8 cellular contexts compared by ENCODE assay signal in the genomic region with DNA sequence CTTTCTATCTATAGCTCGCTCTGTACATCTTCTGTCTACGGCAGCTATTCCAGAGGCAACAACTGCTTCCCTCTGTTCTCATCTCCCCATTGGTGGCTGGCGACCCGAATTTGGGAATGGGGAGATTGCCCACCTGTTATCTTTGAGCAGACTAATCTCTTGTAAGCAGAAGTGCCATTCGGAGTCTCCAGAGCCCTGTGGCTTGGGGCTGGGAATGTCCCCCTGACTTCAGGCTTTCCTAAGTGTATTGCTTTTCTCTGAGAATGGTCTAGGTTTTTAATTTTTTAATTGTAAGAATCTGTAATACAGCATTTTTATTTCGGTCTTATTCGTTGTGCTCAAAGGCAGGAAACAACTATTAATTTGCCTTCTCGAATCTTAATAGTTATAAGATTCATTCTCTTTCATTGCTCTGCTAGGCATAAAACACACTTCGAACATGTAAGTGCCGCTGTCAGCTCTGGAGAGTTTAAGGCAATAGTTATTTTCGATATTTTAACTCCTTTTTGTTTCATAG. TPM values are rescaled to one million over a fixed set of nuclear protein-coding genes. Genes with fewer than 3 reads are reported as not detected.
DNase-seq lines count a peak whose midpoint lies in the region; ATAC-seq and TF ChIP-seq lines count a peak whose summit lies in the region.

No MANE protein-coding gene starts in this region.

- peaks cover 11% of the 10 kb centered on the region; the same call in 2 of the 3 replicates for H3K4me1 Mint-ChIP-seq in GM23338
- peaks cover 22% of the 10 kb centered on the region for H3K4me1 Mint-ChIP-seq in endodermal cell
- H3K4me1 Mint-ChIP-seq in naive thymus-derived CD8-positive, alpha-beta T cell, result peaks cover 23 to 40% (median 30%) of the 10 kb centered on the region in 4 donors

- no peaks in the 10 kb centered on the region for H3K9me2 ChIP-seq in GM23338 (ENCODE audit: insufficient read depth)

- H3K9me3 ChIP-seq in OCI-LY3 (ENCODE audit: insufficient read depth, low read length) (no peaks in the 10 kb centered on the region), endodermal cell (ENCODE audit: control insufficient read depth, low read length) (peaks cover 27% of the 10 kb centered on the region)

- peak; percentile 8 for DNase-seq in EL
- DNase-seq in GM23338 (ENCODE audit: low spot score), result no peak
- no peak for DNase-seq in endodermal cell
- DNase-seq in naive thymus-derived CD8-positive, alpha-beta T cell, result no peak
- DNase-seq in foreskin melanocyte, result no peak
- DNase-seq in ecto neural progenitor cell (ENCODE audit: low spot score), result no peak
- DNase-seq in posterior vena cava (ENCODE audit: low spot score), result no peak

- H3K4me3 ChIP-seq in GM23338 (peak overlapping the region; percentile 94), OCI-LY3 (ENCODE audit: low read length) (peak overlapping the region; percentile 79), endodermal cell (ENCODE audit: low read length) (peak overlapping the region; percentile 95)

- H3K27me3 Mint-ChIP-seq in GM23338 (ENCODE audit: insufficient read depth, low read depth, poor library complexity) (peaks cover 5% of the 10 kb centered on the region), endodermal cell (ENCODE audit: insufficient read depth) (no peaks in the 10 kb centered on the region)
- peaks cover 0 to 2% (median 0%) of the 10 kb centered on the region in 5 donors for H3K27me3 Mint-ChIP-seq in naive thymus-derived CD8-positive, alpha-beta T cell

- H3K4me3 Mint-ChIP-seq in GM23338 (peak overlapping the region; percentile 92), endodermal cell (peak overlapping the region; percentile 82)
- H3K4me3 Mint-ChIP-seq in naive thymus-derived CD8-positive, alpha-beta T cell, result peak overlapping the region; percentile 90 to 100 (median 95)

- peaks cover 21% of the 10 kb centered on the region; the same call in 2 of the 3 replicates for H3K36me3 Mint-ChIP-seq in GM23338 (ENCODE audit: low read depth)
- H3K36me3 Mint-ChIP-seq in endodermal cell (ENCODE audit: low read depth), result peaks cover 34% of the 10 kb centered on the region
- H3K36me3 Mint-ChIP-seq in naive thymus-derived CD8-positive, alpha-beta T cell, result peaks cover 3 to 32% (median 23%) of the 10 kb centered on the region in 3 donors

- H3K79me2 ChIP-seq in GM23338 (replicated peaks; ENCODE audit: insufficient read depth) (no peaks in the 10 kb centered on the region), OCI-LY3 (ENCODE audit: low read length) (no peaks in the 10 kb centered on the region)

- H3K4me2 ChIP-seq in GM23338 (peak overlapping the region; percentile 94), OCI-LY3 (ENCODE audit: low read length) (peak overlapping the region; percentile 89)

- H3K36me3 ChIP-seq in GM23338 (ENCODE audit: insufficient read depth), result 0 out of 2 replicates have a peak, but pooled peaks cover 4% of the 10 kb centered on the region
- no peaks in the 10 kb centered on the region for H3K36me3 ChIP-seq in OCI-LY3 (replicated peaks; ENCODE audit: low read depth, low read length)
- H3K36me3 ChIP-seq in endodermal cell (ENCODE audit: control insufficient read depth, insufficient read depth, low read length), result peaks cover 33% of the 10 kb centered on the region

- H4K20me1 ChIP-seq in GM23338 (replicated peaks; ENCODE audit: insufficient read depth), result no peaks in the 10 kb centered on the region
- no peaks in the 10 kb centered on the region for H4K20me1 ChIP-seq in OCI-LY3 (ENCODE audit: insufficient read depth, low read length)

- peak overlapping the region; percentile 92 for H3K27ac ChIP-seq in GM23338 (ENCODE audit: low read depth)
- H3K27ac ChIP-seq in OCI-LY3 (ENCODE audit: low read length), result no peak overlapping the region
- peak overlapping the region; percentile 34 for H3K27ac ChIP-seq in endodermal cell (ENCODE audit: low read depth, low read length)

- 0 out of 2 replicates have a peak, but pooled peaks cover 11% of the 10 kb centered on the region for H3F3A ChIP-seq in GM23338 (replicated peaks; ENCODE audit: low read depth)

- WGBS in endodermal cell (ENCODE audit: insufficient coverage in 1 of 2, insufficient read length in 1 of 2), 2 experiments, result 11 to 25% methylated on average over 10 to 11 of the region's 11 CpGs

- intact Hi-C loops in posterior vena cava (cut with DNase I), result no loop called here

- H2AFZ ChIP-seq in GM23338 (peak overlapping the region; percentile 94; the same call in 1 of the 2 replicates), OCI-LY3 (ENCODE audit: low read depth, low read length) (peak overlapping the region; percentile 99; the same call in 1 of the 2 replicates)

- H3K9me3 Mint-ChIP-seq in GM23338 (no peaks in the 10 kb centered on the region), endodermal cell (peaks cover 17% of the 10 kb centered on the region)
- no peaks in the 10 kb centered on the region for H3K9me3 Mint-ChIP-seq in naive thymus-derived CD8-positive, alpha-beta T cell

- H3K9ac ChIP-seq in OCI-LY3 (ENCODE audit: low read length) (peak overlapping the region; percentile 94), endodermal cell (ENCODE audit: extremely low read depth, low read length, poor library complexity, severe bottlenecking) (peak overlapping the region; percentile 84)

- H3K4me1 ChIP-seq in GM23338 (ENCODE audit: insufficient read depth), result peaks cover 16% of the 10 kb centered on the region; the same call in 1 of the 2 replicates
- peaks cover 12% of the 10 kb centered on the region for H3K4me1 ChIP-seq in OCI-LY3 (ENCODE audit: low read length)
- peaks cover 3% of the 10 kb centered on the region for H3K4me1 ChIP-seq in endodermal cell (ENCODE audit: control insufficient read depth, insufficient read depth, low read length)

- TF ChIP-seq CTCF in GM23338 (conservative IDR thresholded peaks at IDR 0.05; ENCODE audit: low read depth in 2 of 2) (no peak), OCI-LY3 (IDR thresholded peaks at IDR 0.05; ENCODE audit: low read depth, low read length) (no peak), endodermal cell (conservative IDR thresholded peaks at IDR 0.05) (no peak)

- peak; percentile 25 for ATAC-seq in GM23338
- ATAC-seq in naive thymus-derived CD8-positive, alpha-beta T cell, result peak in 1 of 2 donors; percentile 4

- no peaks in the 10 kb centered on the region for H3K27me3 ChIP-seq in GM23338 (ENCODE audit: insufficient read depth)
- H3K27me3 ChIP-seq in OCI-LY3 (ENCODE audit: low read depth, low read length), result no peaks in the 10 kb centered on the region
- H3K27me3 ChIP-seq in endodermal cell (ENCODE audit: control insufficient read depth, insufficient read depth, low read length, poor library complexity, severe bottlenecking), result no peaks in the 10 kb centered on the region

- POLR2A ChIA-PET in naive thymus-derived CD8-positive, alpha-beta T cell (lab: Charles Lee), result interaction anchor here (1.0 to 2.0 kb wide), 4 partner anchors 11 to 188 kb away, joined by 3 to 10 read pairs (median 7); partner anchors contain the start of gene SLC35A3

- peak overlapping the region; percentile 85 for H3K27ac Mint-ChIP-seq in GM23338
- peak overlapping the region; percentile 93 for H3K27ac Mint-ChIP-seq in endodermal cell
- peak overlapping the region; percentile 91 to 99 (median 96) for H3K27ac Mint-ChIP-seq in naive thymus-derived CD8-positive, alpha-beta T cell

TF ChIP-seq in GM23338, 12 proteins besides CTCF, POLR2A, EP300 and RAD21:
- TF ChIP-seq CREB1 (CRISPR knock-in tag; IDR thresholded peaks at IDR 0.05; ENCODE audit: low read depth) (no peak), ZNF114 (CRISPR knock-in tag; IDR thresholded peaks at IDR 0.05) (no peak), EZH2 (IDR thresholded peaks at IDR 0.05; ENCODE audit: low read depth, unreplicated experiment) (no peak)
TF ChIP-seq in GM23338: peak in this region for 0.

RNA-seq across cellular contexts. Expression of gene AGL, which starts 0.4 kb away (rescaled TPM):
- total RNA-seq in GM23338 (2014; rRNA removed; shearing (Covaris generic)), result 22.9 and 30.6 TPM in 2 replicates
- polyA plus RNA-seq in GM23338 (2016; fragmentation: Nextera tagmentation; extraction: Ambion mirVana), result 11.8 and 13.4 TPM in 2 replicates
- total RNA-seq in endodermal cell, result 100 to 1,000 TPM in 1 of 2 donors, 10 to 100 TPM in 1; 89.2 to 102 TPM
- polyA plus RNA-seq in endodermal cell (2013, experiment 1 of 2), result 27.8 TPM
- polyA plus RNA-seq in endodermal cell (2013, experiment 2 of 2), result 36.9 TPM
- total RNA-seq in naive thymus-derived CD8-positive, alpha-beta T cell, result 10 to 100 TPM; 18.2 to 20.0 TPM
- 10 to 100 TPM in 2 of 3 donors, 1 to 10 TPM in 1; 9.8 to 11.8 (median 11.6) TPM for polyA plus RNA-seq in naive thymus-derived CD8-positive, alpha-beta T cell
- 10 to 100 TPM; 45.7 to 54.7 TPM for total RNA-seq in posterior vena cava
